ENCODE assay signal across 1 cellular context in the genomic region with DNA sequence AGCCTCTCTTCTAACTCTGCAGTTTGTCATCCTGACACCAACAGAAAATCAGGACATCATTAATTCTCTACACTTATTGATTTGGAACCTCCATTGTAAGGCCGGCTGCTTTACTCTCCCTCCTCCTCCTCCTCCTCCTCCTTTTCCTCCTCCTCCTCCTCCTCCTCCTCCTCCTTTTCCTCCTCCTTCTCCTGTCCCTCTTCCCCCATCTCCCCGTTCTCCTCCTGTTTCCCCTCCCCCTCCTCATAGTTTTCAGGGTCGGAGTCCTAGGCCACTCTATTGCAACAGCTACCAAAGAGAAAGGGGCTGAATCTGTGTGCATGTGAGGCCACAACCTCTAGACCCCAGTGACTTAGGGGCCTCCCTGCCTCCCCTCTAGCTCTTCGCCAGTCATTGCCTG.
TF ChIP-seq lines count a peak whose summit lies in the region.

No MANE protein-coding gene starts in this region.

TF ChIP-seq in HCT116, 20 proteins besides CTCF, POLR2A, EP300 and RAD21 (continued from another document):
- TF ChIP-seq SP1 (IDR thresholded peaks at IDR 0.05; ENCODE audit: low read depth) (no peak), ZNF274 (IDR thresholded peaks at IDR 0.05; ENCODE audit: low read depth, low read length) (no peak)
TF ChIP-seq in HCT116: peak in this region for 0.
